ENCODE assay signal across 1 cellular context in the genomic region with DNA sequence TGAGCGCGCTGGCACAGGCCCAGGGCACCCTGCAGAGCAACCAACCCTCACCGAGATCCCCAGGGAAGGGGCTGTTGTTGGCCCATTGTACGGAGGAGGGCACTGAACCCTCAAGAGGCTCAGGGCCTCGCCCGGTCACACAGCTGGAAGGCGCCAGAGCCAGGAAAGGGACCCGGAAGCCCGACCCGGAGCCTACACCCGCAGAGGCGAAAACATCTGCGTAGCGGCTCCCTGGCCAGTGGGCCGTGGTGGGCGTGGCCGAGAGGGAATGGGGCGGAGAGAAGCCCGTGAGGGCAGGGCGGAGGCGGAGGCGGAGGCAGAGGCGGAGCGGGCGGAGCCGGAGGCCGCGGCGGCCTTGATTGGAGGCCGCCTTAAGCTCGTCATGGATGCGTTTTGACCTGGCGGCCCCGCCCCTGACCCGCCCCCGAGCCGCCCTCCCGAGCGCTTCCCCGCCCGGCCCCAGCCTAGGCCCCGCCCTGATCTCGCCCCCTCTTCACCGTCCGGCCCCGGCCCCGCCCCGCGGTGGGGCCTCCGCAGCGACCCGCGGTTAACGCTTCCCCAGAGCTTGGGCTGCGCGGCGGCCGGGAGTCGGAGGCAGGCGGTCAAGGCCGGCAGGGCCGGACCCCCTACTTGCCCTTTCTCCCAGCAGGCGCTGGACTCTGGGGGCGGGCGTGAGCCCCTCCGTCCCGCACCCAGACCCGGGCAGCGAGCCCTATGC.
TF ChIP-seq lines count a peak whose summit lies in the region.

No MANE protein-coding gene starts in this region.

TF ChIP-seq in HEK293, 187 proteins besides CTCF, POLR2A, EP300 and RAD21 (continued from another document):
- TF ChIP-seq OVOL3 (tag by site-specific recombination; IDR thresholded peaks at IDR 0.05): peak; percentile 90; the same call in 1 of the 2 replicates
